Comparison of ENCODE assay signal across 1 cellular context in the genomic region with DNA sequence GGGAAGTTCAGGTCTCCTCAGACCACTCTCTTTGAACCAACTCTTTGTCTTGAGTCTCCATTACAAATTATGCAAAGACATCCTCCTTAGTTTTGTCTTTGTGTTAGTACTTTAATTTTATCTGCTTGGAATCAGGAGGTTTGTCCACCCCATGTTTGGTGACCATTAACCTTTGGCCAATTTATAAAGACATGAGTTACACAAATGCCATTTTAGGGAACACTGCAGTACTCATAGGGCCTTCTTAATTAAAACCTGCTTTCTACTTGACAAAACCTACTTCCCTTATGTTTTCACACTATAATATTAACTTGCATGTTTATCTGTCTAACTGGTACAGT.
TF ChIP-seq lines count a peak whose summit lies in the region.

No MANE protein-coding gene starts in this region.

TF ChIP-seq in IMR-90, 13 proteins besides CTCF, POLR2A, EP300 and RAD21:
- no peak for TF ChIP-seq SMC3 (IDR thresholded peaks at IDR 0.05; ENCODE audit: low read depth, low read length)
